2 cellular contexts compared by ENCODE assay signal in the genomic region with DNA sequence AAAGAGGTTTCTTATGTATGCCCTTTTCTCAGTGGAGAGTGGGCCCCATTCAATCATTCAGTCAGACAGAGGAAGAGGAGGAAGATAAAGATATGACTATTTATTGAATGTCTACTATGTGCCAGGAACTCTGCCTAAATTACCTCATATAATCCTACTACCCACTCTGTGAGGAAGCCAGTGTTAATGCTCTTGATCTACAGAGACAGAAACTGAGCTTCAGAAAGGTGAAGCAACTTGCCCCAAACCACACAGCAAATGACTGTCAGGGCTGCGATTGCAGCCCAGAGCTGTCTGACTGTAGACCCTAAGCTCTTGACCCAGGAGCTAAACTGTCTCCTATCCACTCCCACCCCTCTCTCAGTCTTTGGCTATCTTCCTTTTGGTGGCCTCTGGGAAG.
TF ChIP-seq lines count a peak whose summit lies in the region.

No MANE protein-coding gene starts in this region.

TF ChIP-seq in HepG2, 621 proteins besides CTCF, POLR2A, EP300 and RAD21:
- TF ChIP-seq KLF16 (CRISPR knock-in tag; IDR thresholded peaks at IDR 0.05) (0 out of 4 replicates have a peak, but pooled peaks of 1 of the 2 experiments have one; percentile 36), ZNF768 (CRISPR knock-in tag; IDR thresholded peaks at IDR 0.05) (peak; percentile 52; the same call in 1 of the 2 replicates), HHEX (CRISPR knock-in tag; IDR thresholded peaks at IDR 0.05) (no peak)

TF ChIP-seq in HEK293, 187 proteins besides CTCF, POLR2A, EP300 and RAD21 (continued from another document):
- TF ChIP-seq, protein P1, sequence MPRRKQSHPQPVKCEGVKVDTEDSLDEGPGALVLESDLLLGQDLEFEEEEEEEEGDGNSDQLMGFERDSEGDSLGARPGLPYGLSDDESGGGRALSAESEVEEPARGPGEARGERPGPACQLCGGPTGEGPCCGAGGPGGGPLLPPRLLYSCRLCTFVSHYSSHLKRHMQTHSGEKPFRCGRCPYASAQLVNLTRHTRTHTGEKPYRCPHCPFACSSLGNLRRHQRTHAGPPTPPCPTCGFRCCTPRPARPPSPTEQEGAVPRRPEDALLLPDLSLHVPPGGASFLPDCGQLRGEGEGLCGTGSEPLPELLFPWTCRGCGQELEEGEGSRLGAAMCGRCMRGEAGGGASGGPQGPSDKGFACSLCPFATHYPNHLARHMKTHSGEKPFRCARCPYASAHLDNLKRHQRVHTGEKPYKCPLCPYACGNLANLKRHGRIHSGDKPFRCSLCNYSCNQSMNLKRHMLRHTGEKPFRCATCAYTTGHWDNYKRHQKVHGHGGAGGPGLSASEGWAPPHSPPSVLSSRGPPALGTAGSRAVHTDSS (tag by site-specific recombination; IDR thresholded peaks at IDR 0.05) = 0 out of 2 replicates have a peak, but pooled peaks have one; percentile 35
- no peak for TF ChIP-seq SP7 (tag by site-specific recombination; IDR thresholded peaks at IDR 0.05)
- TF ChIP-seq ZNF664 (tag by site-specific recombination; IDR thresholded peaks at IDR 0.05) = peak; percentile 53
